9 cellular contexts compared by ENCODE assay signal in the genomic region with DNA sequence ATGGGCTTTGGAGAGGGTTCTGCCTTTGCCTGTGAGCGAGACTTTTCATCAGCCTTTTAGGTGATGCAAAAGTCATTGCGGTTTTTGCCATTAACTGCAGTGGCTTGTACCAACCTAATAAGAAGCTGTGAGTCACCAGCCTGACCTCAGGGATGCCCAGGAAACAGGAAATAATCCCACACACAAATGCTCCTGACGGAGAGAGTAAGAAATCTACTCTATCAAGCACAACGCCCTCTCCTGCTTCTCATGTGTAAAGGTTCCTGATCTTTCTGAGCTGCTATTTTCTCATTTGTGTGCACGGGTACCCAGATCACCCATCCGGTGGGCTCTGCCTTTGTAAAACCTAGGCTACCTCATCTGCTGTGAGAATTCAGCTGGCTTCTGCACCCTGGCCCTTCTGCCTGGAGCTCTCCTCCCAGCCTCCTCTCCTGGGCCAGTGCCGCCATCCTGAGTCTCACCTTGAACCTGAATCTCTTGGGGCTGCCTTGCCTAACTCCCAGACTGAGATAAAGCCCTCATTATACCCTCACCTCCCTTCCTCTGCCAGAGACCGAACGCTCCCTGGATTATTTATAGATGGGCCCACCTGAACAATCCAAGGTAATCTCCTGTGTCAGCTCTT.
DNase-seq lines count a peak whose midpoint lies in the region; TF ChIP-seq lines count a peak whose summit lies in the region.
"Had no signal": no experiment of that assay in that cellular context is flagged by ENCODE, and none has a peak within 500 bp of the region (broad histone marks: within the 10 kb centered on the region; RNA-seq: fewer than 3 reads in every experiment).

No MANE protein-coding gene starts in this region.

- H3K23ac ChIP-seq in mesenchymal stem cell (ENCODE audit: low read length in 2 of 2), result no peak overlapping the region

- peak overlapping the region in 8 of 11 experiments; percentile 2 to 59 (median 22); a peak in 12 of 22 replicates for H3K4me2 ChIP-seq in BLaER1 treated with 17β-estradiol and CSF1 and Interleukin-3, amounts not matched to agents 10 nM and 100 nM
- H3K4me2 ChIP-seq in mesenchymal stem cell (ENCODE audit: low read length, poor library complexity, severe bottlenecking), result peak overlapping the region; percentile 19

- DNase-seq in MG63 (peak; percentile 73), astrocyte of the hippocampus (ENCODE audit: low read depth, low spot score) (peak; percentile 92), mesenchymal stem cell (peak; percentile 88), cerebellar nuclear complex (lab: John Stamatoyannopoulos, UW) (no peak), GM13977 (ENCODE audit: low spot score) (no peak), NCI-H1436 treated with DMSO at 0.1 percent for 48 hours (lab: John Stamatoyannopoulos, UW) (no peak), globus pallidus (ENCODE audit: low spot score) (no peak)
- DNase-seq: hippocampal formation had no signal

- in situ Hi-C loops in GM13977 (cut with MboI; ENCODE audit: low pct_unique_long_range_greater_than_20kb, low sequenced_read_pairs, unreplicated experiment), result no loop called here

- 0 out of 22 replicates have a peak, but pooled peaks cover 0 to 6% (median 0%) of the 10 kb centered on the region in 11 experiments for H4K20me1 ChIP-seq in BLaER1 treated with 17β-estradiol and CSF1 and Interleukin-3, amounts not matched to agents 10 nM and 100 nM

- peaks cover 0 to 8% (median 0%) of the 10 kb centered on the region in 11 experiments; a peak in 3 of 22 replicates for H3K27me3 ChIP-seq in BLaER1 treated with 17β-estradiol and CSF1 and Interleukin-3, amounts not matched to agents 10 nM and 100 nM
- H3K27me3 ChIP-seq in MG63 (no peaks in the 10 kb centered on the region), mesenchymal stem cell (ENCODE audit: control insufficient read depth in 1 of 2, insufficient read depth in 1 of 2, low read length in 2 of 2) (peaks cover 0 to 71% of the 10 kb centered on the region in 2 experiments)

- no peak overlapping the region for H2BK120ac ChIP-seq in mesenchymal stem cell (ENCODE audit: low read depth, low read length)

- H2BK12ac ChIP-seq in mesenchymal stem cell (ENCODE audit: low read length in 2 of 2), result peak overlapping the region in 1 of 2 experiments; percentile 15

- no peak for TF ChIP-seq CTCF in GM13977 (IDR thresholded peaks at IDR 0.05; ENCODE audit: extremely low read depth, insufficient read depth, missing control alignments)

- peaks cover 0 to 13% (median 10%) of the 10 kb centered on the region in 10 experiments; a peak in 12 of 20 replicates for H3K4me1 ChIP-seq in BLaER1 treated with 17β-estradiol and CSF1 and Interleukin-3, amounts not matched to agents 10 nM and 100 nM
- peaks cover 12% of the 10 kb centered on the region for H3K4me1 ChIP-seq in mesenchymal stem cell (ENCODE audit: control insufficient read depth, insufficient read depth, low read depth, low read length)

- H3K9me3 ChIP-seq in BLaER1 treated with 17β-estradiol and CSF1 and Interleukin-3, amounts not matched to agents 10 nM and 100 nM (replicated peaks in 1 of 11), result no peaks in the 10 kb centered on the region
- H3K9me3 ChIP-seq in MG63 (no peaks in the 10 kb centered on the region), mesenchymal stem cell (ENCODE audit: control insufficient read depth, low read length) (no peaks in the 10 kb centered on the region)

- WGBS in mesenchymal stem cell, result 48% methylated on average over 9 of the region's 9 CpGs

- H3K14ac ChIP-seq in mesenchymal stem cell (ENCODE audit: low read length in 2 of 2), result no peak overlapping the region

- no peaks in the 10 kb centered on the region for H3K36me3 ChIP-seq in BLaER1 treated with 17β-estradiol and CSF1 and Interleukin-3, amounts not matched to agents 10 nM and 100 nM
- no peaks in the 10 kb centered on the region for H3K36me3 ChIP-seq in MG63
- H3K36me3 ChIP-seq in mesenchymal stem cell (ENCODE audit: control insufficient read depth in 1 of 2, insufficient read depth in 2 of 2, low read depth in 1 of 2, low read length in 2 of 2), result no peaks in the 10 kb centered on the region

- H4K91ac ChIP-seq in mesenchymal stem cell (ENCODE audit: low read length), result no peak overlapping the region

- H2AFZ ChIP-seq in mesenchymal stem cell (ENCODE audit: low read depth, low read length), result no peak overlapping the region

- H3K4ac ChIP-seq in mesenchymal stem cell (ENCODE audit: low read depth in 1 of 2, low read length in 2 of 2), result no peak overlapping the region

- H3K27ac ChIP-seq in BLaER1 treated with 17β-estradiol and CSF1 and Interleukin-3, amounts not matched to agents 10 nM and 100 nM, result no peak overlapping the region
- H3K27ac ChIP-seq in mesenchymal stem cell (ENCODE audit: low read length, poor library complexity, severe bottlenecking), result no peak overlapping the region

- no peaks in the 10 kb centered on the region for H3K79me1 ChIP-seq in mesenchymal stem cell (replicated peaks; ENCODE audit: low read length, poor library complexity, severe bottlenecking)

- H2AK5ac ChIP-seq in mesenchymal stem cell (ENCODE audit: low read length, severe bottlenecking), result no peak overlapping the region

- H2BK5ac ChIP-seq in mesenchymal stem cell (ENCODE audit: low read depth, low read length, poor library complexity, severe bottlenecking), result no peak overlapping the region

- no peak overlapping the region for H2BK15ac ChIP-seq in mesenchymal stem cell (ENCODE audit: low read depth, poor library complexity, severe bottlenecking)

- H3K4me3 ChIP-seq in BLaER1 treated with 17β-estradiol and CSF1 and Interleukin-3, amounts not matched to agents 10 nM and 100 nM, result no peak overlapping the region
- no peak overlapping the region for H3K4me3 ChIP-seq in MG63
- no peak overlapping the region for H3K4me3 ChIP-seq in mesenchymal stem cell (ENCODE audit: insufficient read depth in 1 of 2, low read depth in 1 of 2, low read length in 2 of 2)

- no peak overlapping the region for H3K9ac ChIP-seq in BLaER1 treated with 17β-estradiol and CSF1 and Interleukin-3, amounts not matched to agents 10 nM and 100 nM
- no peak overlapping the region for H3K9ac ChIP-seq in mesenchymal stem cell (ENCODE audit: low read length)

- H3K18ac ChIP-seq in mesenchymal stem cell (ENCODE audit: low read depth in 1 of 2, low read length in 2 of 2), result no peak overlapping the region

- peak overlapping the region; percentile 9 for H4K8ac ChIP-seq in mesenchymal stem cell (ENCODE audit: low read length)

Comparison
In these comparisons a context has a peak if more than half of its experiments do, and no peak if none do; other contexts are left out.
1. DNase-seq: peak in MG63 (single experiment), astrocyte of the hippocampus (single experiment) and mesenchymal stem cell (single experiment); none in cerebellar nuclear complex (0 of 2), GM13977 (single experiment), NCI-H1436 treated with DMSO at 0.1 percent for 48 hours (single experiment) and globus pallidus (single experiment).